In the genomic region with DNA sequence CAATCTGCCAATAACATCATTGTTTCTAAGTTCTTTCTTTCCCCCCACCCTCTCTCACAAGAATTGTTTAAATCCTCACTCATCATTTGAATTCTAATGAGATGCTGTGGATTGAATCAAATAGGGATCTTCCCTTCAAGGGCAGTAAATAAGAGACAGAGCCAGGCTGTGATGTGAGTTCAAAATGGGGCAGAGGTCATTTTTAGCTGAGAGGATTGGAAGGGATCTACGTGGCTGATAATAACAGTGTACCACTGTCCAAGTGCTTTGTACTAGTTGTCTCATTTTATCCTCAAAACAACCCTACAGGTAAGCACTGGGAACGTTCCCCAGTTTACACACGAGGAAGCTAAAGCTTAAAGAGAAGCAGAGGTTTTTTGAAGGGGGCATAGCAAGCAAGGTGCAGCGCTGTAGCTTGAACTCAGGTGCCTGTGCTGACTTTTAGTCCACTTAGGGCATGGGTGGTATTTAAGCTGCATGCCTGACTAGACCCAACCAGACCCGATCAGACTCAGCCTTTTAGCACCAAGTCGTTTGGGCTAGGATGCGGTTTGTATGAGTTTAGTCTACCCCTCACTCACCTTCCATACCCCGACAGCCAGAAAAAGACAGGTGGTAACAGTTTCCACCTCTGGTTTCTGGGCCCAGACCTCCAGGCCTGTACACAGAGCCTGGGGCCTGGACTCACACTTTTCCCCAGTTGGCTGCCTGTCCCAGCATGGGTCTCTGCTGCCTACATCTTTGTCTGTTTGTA, we compare ENCODE assay signal across 1 cellular context.
A peak's percentile ranks its signal among the peaks of the same experiment; 100 is the strongest.
TF ChIP-seq lines count a peak whose summit lies in the region.

No MANE protein-coding gene starts in this region.

TF ChIP-seq in GM12878, 131 proteins besides CTCF, POLR2A, EP300 and RAD21:
- TF ChIP-seq ZNF24 (IDR thresholded peaks at IDR 0.05), result no peak
- TF ChIP-seq HSF1 (IDR thresholded peaks at IDR 0.05; ENCODE audit: low read depth, low read length), result no peak
- TF ChIP-seq POLR2AphosphoS5 (IDR thresholded peaks at IDR 0.05; ENCODE audit: low read length), result no peak
- TF ChIP-seq, protein P1, sequence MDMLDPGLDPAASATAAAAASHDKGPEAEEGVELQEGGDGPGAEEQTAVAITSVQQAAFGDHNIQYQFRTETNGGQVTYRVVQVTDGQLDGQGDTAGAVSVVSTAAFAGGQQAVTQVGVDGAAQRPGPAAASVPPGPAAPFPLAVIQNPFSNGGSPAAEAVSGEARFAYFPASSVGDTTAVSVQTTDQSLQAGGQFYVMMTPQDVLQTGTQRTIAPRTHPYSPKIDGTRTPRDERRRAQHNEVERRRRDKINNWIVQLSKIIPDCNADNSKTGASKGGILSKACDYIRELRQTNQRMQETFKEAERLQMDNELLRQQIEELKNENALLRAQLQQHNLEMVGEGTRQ (IDR thresholded peaks at IDR 0.05; ENCODE audit: borderline replicate concordance, low read depth, low read length), result no peak
- TF ChIP-seq, protein P2, sequence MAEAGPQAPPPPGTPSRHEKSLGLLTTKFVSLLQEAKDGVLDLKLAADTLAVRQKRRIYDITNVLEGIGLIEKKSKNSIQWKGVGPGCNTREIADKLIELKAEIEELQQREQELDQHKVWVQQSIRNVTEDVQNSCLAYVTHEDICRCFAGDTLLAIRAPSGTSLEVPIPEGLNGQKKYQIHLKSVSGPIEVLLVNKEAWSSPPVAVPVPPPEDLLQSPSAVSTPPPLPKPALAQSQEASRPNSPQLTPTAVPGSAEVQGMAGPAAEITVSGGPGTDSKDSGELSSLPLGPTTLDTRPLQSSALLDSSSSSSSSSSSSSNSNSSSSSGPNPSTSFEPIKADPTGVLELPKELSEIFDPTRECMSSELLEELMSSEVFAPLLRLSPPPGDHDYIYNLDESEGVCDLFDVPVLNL (IDR thresholded peaks at IDR 0.05; ENCODE audit: low read depth, low read length), result no peak
- TF ChIP-seq NR2F1 (conservative IDR thresholded peaks at IDR 0.05), result 0 out of 2 replicates have a peak, but pooled peaks have one; percentile 10
- no peak for TF ChIP-seq CBX3 (IDR thresholded peaks at IDR 0.05; ENCODE audit: borderline replicate concordance, low read depth)
- TF ChIP-seq, protein P3, sequence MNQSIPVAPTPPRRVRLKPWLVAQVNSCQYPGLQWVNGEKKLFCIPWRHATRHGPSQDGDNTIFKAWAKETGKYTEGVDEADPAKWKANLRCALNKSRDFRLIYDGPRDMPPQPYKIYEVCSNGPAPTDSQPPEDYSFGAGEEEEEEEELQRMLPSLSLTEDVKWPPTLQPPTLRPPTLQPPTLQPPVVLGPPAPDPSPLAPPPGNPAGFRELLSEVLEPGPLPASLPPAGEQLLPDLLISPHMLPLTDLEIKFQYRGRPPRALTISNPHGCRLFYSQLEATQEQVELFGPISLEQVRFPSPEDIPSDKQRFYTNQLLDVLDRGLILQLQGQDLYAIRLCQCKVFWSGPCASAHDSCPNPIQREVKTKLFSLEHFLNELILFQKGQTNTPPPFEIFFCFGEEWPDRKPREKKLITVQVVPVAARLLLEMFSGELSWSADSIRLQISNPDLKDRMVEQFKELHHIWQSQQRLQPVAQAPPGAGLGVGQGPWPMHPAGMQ (IDR thresholded peaks at IDR 0.05; ENCODE audit: borderline replicate concordance), result no peak
- TF ChIP-seq, protein P4, sequence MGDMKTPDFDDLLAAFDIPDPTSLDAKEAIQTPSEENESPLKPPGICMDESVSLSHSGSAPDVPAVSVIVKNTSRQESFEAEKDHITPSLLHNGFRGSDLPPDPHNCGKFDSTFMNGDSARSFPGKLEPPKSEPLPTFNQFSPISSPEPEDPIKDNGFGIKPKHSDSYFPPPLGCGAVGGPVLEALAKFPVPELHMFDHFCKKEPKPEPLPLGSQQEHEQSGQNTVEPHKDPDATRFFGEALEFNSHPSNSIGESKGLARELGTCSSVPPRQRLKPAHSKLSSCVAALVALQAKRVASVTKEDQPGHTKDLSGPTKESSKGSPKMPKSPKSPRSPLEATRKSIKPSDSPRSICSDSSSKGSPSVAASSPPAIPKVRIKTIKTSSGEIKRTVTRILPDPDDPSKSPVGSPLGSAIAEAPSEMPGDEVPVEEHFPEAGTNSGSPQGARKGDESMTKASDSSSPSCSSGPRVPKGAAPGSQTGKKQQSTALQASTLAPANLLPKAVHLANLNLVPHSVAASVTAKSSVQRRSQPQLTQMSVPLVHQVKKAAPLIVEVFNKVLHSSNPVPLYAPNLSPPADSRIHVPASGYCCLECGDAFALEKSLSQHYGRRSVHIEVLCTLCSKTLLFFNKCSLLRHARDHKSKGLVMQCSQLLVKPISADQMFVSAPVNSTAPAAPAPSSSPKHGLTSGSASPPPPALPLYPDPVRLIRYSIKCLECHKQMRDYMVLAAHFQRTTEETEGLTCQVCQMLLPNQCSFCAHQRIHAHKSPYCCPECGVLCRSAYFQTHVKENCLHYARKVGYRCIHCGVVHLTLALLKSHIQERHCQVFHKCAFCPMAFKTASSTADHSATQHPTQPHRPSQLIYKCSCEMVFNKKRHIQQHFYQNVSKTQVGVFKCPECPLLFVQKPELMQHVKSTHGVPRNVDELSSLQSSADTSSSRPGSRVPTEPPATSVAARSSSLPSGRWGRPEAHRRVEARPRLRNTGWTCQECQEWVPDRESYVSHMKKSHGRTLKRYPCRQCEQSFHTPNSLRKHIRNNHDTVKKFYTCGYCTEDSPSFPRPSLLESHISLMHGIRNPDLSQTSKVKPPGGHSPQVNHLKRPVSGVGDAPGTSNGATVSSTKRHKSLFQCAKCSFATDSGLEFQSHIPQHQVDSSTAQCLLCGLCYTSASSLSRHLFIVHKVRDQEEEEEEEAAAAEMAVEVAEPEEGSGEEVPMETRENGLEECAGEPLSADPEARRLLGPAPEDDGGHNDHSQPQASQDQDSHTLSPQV (IDR thresholded peaks at IDR 0.05), result 0 out of 2 replicates have a peak, but pooled peaks have one; percentile 6
